ENCODE assay signal across 35 cellular contexts in genomic region chr22:35175392-35175791, GRCh38.
A peak's percentile ranks its signal among the peaks of the same experiment; 100 is the strongest.
DNase-seq lines count a peak whose midpoint lies in the region; ATAC-seq and TF ChIP-seq lines count a peak whose summit lies in the region.
"Had no signal": no experiment of that assay in that cellular context is flagged by ENCODE, and none has a peak within 500 bp of the region (broad histone marks: within the 10 kb centered on the region; RNA-seq: fewer than 3 reads in every experiment).

No MANE protein-coding gene starts in this region.

- no peaks in the 10 kb centered on the region for H3K79me2 ChIP-seq in neural cell (replicated peaks; ENCODE audit: insufficient read depth, low read length)

- peak; percentile 91 for DNase-seq in esophagus muscularis mucosa (ENCODE audit: extremely low spot score)
- peak; percentile 39 for DNase-seq in mesenteric fat pad (ENCODE audit: low spot score)
- peak; percentile 12 for DNase-seq in upper lobe of right lung
- DNase-seq in NCI-H748 (lab: John Stamatoyannopoulos, UW; ENCODE audit: unreplicated experiment) = no peak
- no peak for DNase-seq in KG1 (lab: John Stamatoyannopoulos, UW)
- DNase-seq in osteocyte (ENCODE audit: extremely low spot score, unreplicated experiment) = no peak
- DNase-seq in WERI-Rb-1 = no peak
- DNase-seq: 8988T; ACHN; AML-193; BE2C; C1 segment of cervical spinal cord; Caco-2; Calu3; CD4-positive, alpha-beta memory T cell; CD4-positive, alpha-beta T cell; CD4-positive, CD25-positive, alpha-beta regulatory T cell; CD8-positive, alpha-beta memory T cell; CD8-positive, alpha-beta T cell; COR-L47; DMS 273 treated with DMSO at 0.1 percent for 48 hours; DMS153; DMS53; DMS79; DMS79 treated with DMSO at 0.1 percent for 48 hours; DND-41; EL had no signal

- no peaks in the 10 kb centered on the region for H3K4me1 Mint-ChIP-seq in osteocyte (ENCODE audit: unreplicated experiment)
- H3K4me1 Mint-ChIP-seq: B cell; CD14-positive monocyte; CD4-positive, alpha-beta memory T cell; CD4-positive, CD25-positive, alpha-beta regulatory T cell; CD8-positive, alpha-beta memory T cell had no signal

- peaks cover 16% of the 10 kb centered on the region for H3K27me3 Mint-ChIP-seq in osteocyte (ENCODE audit: unreplicated experiment)

- no peak for TF ChIP-seq POLR2A in esophagus muscularis mucosa (IDR thresholded peaks at IDR 0.05; ENCODE audit: low read depth)

- no peaks in the 10 kb centered on the region for H3K9me2 ChIP-seq in neural cell (ENCODE audit: insufficient read depth, low read length)

- no peak for ATAC-seq in upper lobe of right lung
- ATAC-seq: A549; CD8-positive, alpha-beta T cell had no signal

- no peak overlapping the region for H2AFZ ChIP-seq in neural cell (ENCODE audit: low read depth, low read length)

- H3K36me3 Mint-ChIP-seq in osteocyte (ENCODE audit: unreplicated experiment) = no peaks in the 10 kb centered on the region
- H3K36me3 Mint-ChIP-seq: CD14-positive monocyte; CD4-positive, alpha-beta memory T cell; CD8-positive, alpha-beta T cell had no signal

- H3K9me3 ChIP-seq in esophagus muscularis mucosa = peaks cover 0 to 5% (median 0%) of the 10 kb centered on the region in 4 donors
- H3K9me3 ChIP-seq in neural cell (ENCODE audit: low read length) = no peaks in the 10 kb centered on the region
- no peaks in the 10 kb centered on the region for H3K9me3 ChIP-seq in upper lobe of right lung
- no peaks in the 10 kb centered on the region for H3K9me3 ChIP-seq in WERI-Rb-1 (ENCODE audit: severe bottlenecking)
- H3K9me3 ChIP-seq: A549, BE2C, BLaER1, Caco-2 had no signal

- H3K27me3 ChIP-seq in esophagus muscularis mucosa (peaks cover 0 to 50% (median 0%) of the 10 kb centered on the region in 4 donors), neural cell (ENCODE audit: insufficient read depth, low read depth, low read length) (no peaks in the 10 kb centered on the region), upper lobe of right lung (no peaks in the 10 kb centered on the region), WERI-Rb-1 (ENCODE audit: insufficient read depth, low read depth, severe bottlenecking) (no peaks in the 10 kb centered on the region)
- H3K27me3 ChIP-seq: BE2C; BLaER1; BLaER1 treated with 17β-estradiol and CSF1 and Interleukin-3, amounts not matched to agents 10 nM and 100 nM had no signal

- H3K4me1 ChIP-seq in esophagus muscularis mucosa (no peaks in the 10 kb centered on the region), upper lobe of right lung (no peaks in the 10 kb centered on the region)
- H3K4me1 ChIP-seq: A549; BLaER1; BLaER1 treated with 17β-estradiol and CSF1 and Interleukin-3, amounts not matched to agents 10 nM and 100 nM; Caco-2 had no signal

- no peak overlapping the region for H3K4me3 Mint-ChIP-seq in osteocyte (ENCODE audit: unreplicated experiment)
- H3K4me3 Mint-ChIP-seq: B cell; CD14-positive monocyte; CD4-positive, alpha-beta memory T cell; CD4-positive, alpha-beta T cell; CD4-positive, CD25-positive, alpha-beta regulatory T cell; CD8-positive, alpha-beta memory T cell; CD8-positive, alpha-beta T cell had no signal

- 81% methylated on average over 2 of the region's 2 CpGs for WGBS in esophagus muscularis mucosa

- H3K27ac Mint-ChIP-seq in osteocyte (ENCODE audit: unreplicated experiment) = no peak overlapping the region
- H3K27ac Mint-ChIP-seq: B cell; CD14-positive monocyte; CD4-positive, alpha-beta memory T cell; CD4-positive, alpha-beta T cell; CD8-positive, alpha-beta memory T cell; CD8-positive, alpha-beta T cell had no signal

- H3K9me3 Mint-ChIP-seq in osteocyte (ENCODE audit: unreplicated experiment) = no peaks in the 10 kb centered on the region
- H3K9me3 Mint-ChIP-seq: CD4-positive, alpha-beta T cell; CD8-positive, alpha-beta T cell had no signal

- intact Hi-C loops in esophagus muscularis mucosa (cut with DNase I) (no loop called here), upper lobe of right lung (cut with DNase I) (no loop called here)

- H3K27ac ChIP-seq in esophagus muscularis mucosa (replicated peaks in 1 of 4) (no peak overlapping the region), neural cell (ENCODE audit: low read length) (peak overlapping the region; percentile 87), upper lobe of right lung (no peak overlapping the region), WERI-Rb-1 (no peak overlapping the region)
- H3K27ac ChIP-seq: 22Rv1; A549; BLaER1; BLaER1 treated with 17β-estradiol and CSF1 and Interleukin-3, amounts not matched to agents 10 nM and 100 nM; C4-2B had no signal

- peak overlapping the region; percentile 50 for H3K9ac ChIP-seq in neural cell (ENCODE audit: low read length)
- H3K9ac ChIP-seq: BLaER1; BLaER1 treated with 17β-estradiol and CSF1 and Interleukin-3, amounts not matched to agents 10 nM and 100 nM had no signal

- no peak for TF ChIP-seq RAD21 in neural cell (conservative IDR thresholded peaks at IDR 0.05)

- H3F3A ChIP-seq in neural cell (ENCODE audit: insufficient read depth, low read length, poor library complexity, severe bottlenecking) = no peaks in the 10 kb centered on the region

- H4K20me1 ChIP-seq in neural cell (ENCODE audit: insufficient read depth) = no peaks in the 10 kb centered on the region
- H4K20me1 ChIP-seq: BLaER1; BLaER1 treated with 17β-estradiol and CSF1 and Interleukin-3, amounts not matched to agents 10 nM and 100 nM had no signal

- no peak for TF ChIP-seq CTCF in esophagus muscularis mucosa (IDR thresholded peaks at IDR 0.05)
- no peak for TF ChIP-seq CTCF in neural cell (IDR thresholded peaks at IDR 0.05; ENCODE audit: poor library complexity, severe bottlenecking)
- TF ChIP-seq CTCF in upper lobe of right lung (IDR thresholded peaks at IDR 0.05) = no peak
- TF ChIP-seq CTCF in osteocyte (IDR thresholded peaks at IDR 0.05) = no peak
- no peak for TF ChIP-seq CTCF in WERI-Rb-1 (IDR thresholded peaks at IDR 0.05; ENCODE audit: low read depth, low read length)

- TF ChIP-seq EP300 in esophagus muscularis mucosa (IDR thresholded peaks at IDR 0.05) = no peak
- no peak for TF ChIP-seq EP300 in neural cell (conservative IDR thresholded peaks at IDR 0.05; ENCODE audit: poor library complexity, severe bottlenecking)

- no peak overlapping the region for H3K4me3 ChIP-seq in esophagus muscularis mucosa
- H3K4me3 ChIP-seq in neural cell (ENCODE audit: low read length) = no peak overlapping the region
- H3K4me3 ChIP-seq in upper lobe of right lung = no peak overlapping the region
- no peak overlapping the region for H3K4me3 ChIP-seq in WERI-Rb-1 (ENCODE audit: low read depth, low read length)
- H3K4me3 ChIP-seq: A549; BLaER1; BLaER1 treated with 17β-estradiol and CSF1 and Interleukin-3, amounts not matched to agents 10 nM and 100 nM had no signal

- no peaks in the 10 kb centered on the region for H3K36me3 ChIP-seq in esophagus muscularis mucosa
- no peaks in the 10 kb centered on the region for H3K36me3 ChIP-seq in neural cell (ENCODE audit: insufficient read depth, low read length)
- no peaks in the 10 kb centered on the region for H3K36me3 ChIP-seq in upper lobe of right lung
- no peaks in the 10 kb centered on the region for H3K36me3 ChIP-seq in WERI-Rb-1
- H3K36me3 ChIP-seq: BE2C; BLaER1; BLaER1 treated with 17β-estradiol and CSF1 and Interleukin-3, amounts not matched to agents 10 nM and 100 nM had no signal

- H3K4me2 ChIP-seq in neural cell (ENCODE audit: low read length) = no peak overlapping the region
- H3K4me2 ChIP-seq: A549; BLaER1; BLaER1 treated with 17β-estradiol and CSF1 and Interleukin-3, amounts not matched to agents 10 nM and 100 nM had no signal

TF ChIP-seq in neural cell, 6 proteins besides CTCF, POLR2A, EP300 and RAD21:
- no peak for TF ChIP-seq TAF1 (IDR thresholded peaks at IDR 0.05; ENCODE audit: low read depth)
- TF ChIP-seq SMC3 (conservative IDR thresholded peaks at IDR 0.05; ENCODE audit: poor library complexity) = no peak
- no peak for TF ChIP-seq MXI1 (conservative IDR thresholded peaks at IDR 0.05; ENCODE audit: poor library complexity, severe bottlenecking)
- no peak for TF ChIP-seq POLR2AphosphoS5 (IDR thresholded peaks at IDR 0.05)
- no peak for TF ChIP-seq EZH2 (IDR thresholded peaks at IDR 0.05; ENCODE audit: borderline replicate concordance, insufficient read depth, low read length, poor library complexity, severe bottlenecking)
- TF ChIP-seq, protein P1, sequence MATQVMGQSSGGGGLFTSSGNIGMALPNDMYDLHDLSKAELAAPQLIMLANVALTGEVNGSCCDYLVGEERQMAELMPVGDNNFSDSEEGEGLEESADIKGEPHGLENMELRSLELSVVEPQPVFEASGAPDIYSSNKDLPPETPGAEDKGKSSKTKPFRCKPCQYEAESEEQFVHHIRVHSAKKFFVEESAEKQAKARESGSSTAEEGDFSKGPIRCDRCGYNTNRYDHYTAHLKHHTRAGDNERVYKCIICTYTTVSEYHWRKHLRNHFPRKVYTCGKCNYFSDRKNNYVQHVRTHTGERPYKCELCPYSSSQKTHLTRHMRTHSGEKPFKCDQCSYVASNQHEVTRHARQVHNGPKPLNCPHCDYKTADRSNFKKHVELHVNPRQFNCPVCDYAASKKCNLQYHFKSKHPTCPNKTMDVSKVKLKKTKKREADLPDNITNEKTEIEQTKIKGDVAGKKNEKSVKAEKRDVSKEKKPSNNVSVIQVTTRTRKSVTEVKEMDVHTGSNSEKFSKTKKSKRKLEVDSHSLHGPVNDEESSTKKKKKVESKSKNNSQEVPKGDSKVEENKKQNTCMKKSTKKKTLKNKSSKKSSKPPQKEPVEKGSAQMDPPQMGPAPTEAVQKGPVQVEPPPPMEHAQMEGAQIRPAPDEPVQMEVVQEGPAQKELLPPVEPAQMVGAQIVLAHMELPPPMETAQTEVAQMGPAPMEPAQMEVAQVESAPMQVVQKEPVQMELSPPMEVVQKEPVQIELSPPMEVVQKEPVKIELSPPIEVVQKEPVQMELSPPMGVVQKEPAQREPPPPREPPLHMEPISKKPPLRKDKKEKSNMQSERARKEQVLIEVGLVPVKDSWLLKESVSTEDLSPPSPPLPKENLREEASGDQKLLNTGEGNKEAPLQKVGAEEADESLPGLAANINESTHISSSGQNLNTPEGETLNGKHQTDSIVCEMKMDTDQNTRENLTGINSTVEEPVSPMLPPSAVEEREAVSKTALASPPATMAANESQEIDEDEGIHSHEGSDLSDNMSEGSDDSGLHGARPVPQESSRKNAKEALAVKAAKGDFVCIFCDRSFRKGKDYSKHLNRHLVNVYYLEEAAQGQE (IDR thresholded peaks at IDR 0.05; ENCODE audit: borderline replicate concordance) = no peak

Comparison
In these comparisons a context has a peak if more than half of its experiments do, and no peak if none do; other contexts are left out.
1. DNase-seq: peak in esophagus muscularis mucosa (single experiment), mesenteric fat pad (single experiment) and upper lobe of right lung (single experiment); none in NCI-H748 (single experiment), KG1 (single experiment), osteocyte (single experiment) and WERI-Rb-1 (single experiment).